Comparison of ENCODE assay signal across 32 cellular contexts in genomic region chr6:56073761-56074160, GRCh38.
DNase-seq lines count a peak whose midpoint lies in the region; TF ChIP-seq lines count a peak whose summit lies in the region.
"Had no signal": no experiment of that assay in that cellular context is flagged by ENCODE, and none has a peak within 500 bp of the region (broad histone marks: within the 10 kb centered on the region; RNA-seq: fewer than 3 reads in every experiment).

No MANE protein-coding gene starts in this region.

- no peaks in the 10 kb centered on the region for H3K27me3 ChIP-seq in breast epithelium
- H3K27me3 ChIP-seq in testis = no peaks in the 10 kb centered on the region
- H3K27me3 ChIP-seq: colonic mucosa, esophagus muscularis mucosa, MG63, ovary, suprapubic skin had no signal

- H3K9ac ChIP-seq in SK-N-MC (ENCODE audit: insufficient read length) = no peak overlapping the region

- TF ChIP-seq CTCF in MCF 10A (IDR thresholded peaks at IDR 0.05; ENCODE audit: unreplicated experiment) = no peak
- no peak for TF ChIP-seq CTCF in breast epithelium (IDR thresholded peaks at IDR 0.05)
- no peak for TF ChIP-seq CTCF in fibroblast of pulmonary artery (IDR thresholded peaks at IDR 0.05; ENCODE audit: low read length, missing control alignments)
- TF ChIP-seq CTCF in testis (IDR thresholded peaks at IDR 0.05) = no peak

- no peak for TF ChIP-seq POLR2A in breast epithelium (IDR thresholded peaks at IDR 0.05)
- no peak for TF ChIP-seq POLR2A in testis (IDR thresholded peaks at IDR 0.05)

- POLR2A ChIA-PET in MCF 10A (lab: Yijun Ruan, JAX) = interaction anchor here (0.6 kb wide), 1 partner anchor 16 kb away, joined by 3 read pairs; no protein-coding TSS in a partner anchor

- no peaks in the 10 kb centered on the region for H3K36me3 Mint-ChIP-seq in MCF 10A (ENCODE audit: insufficient read depth, unreplicated experiment)
- H3K36me3 Mint-ChIP-seq: natural killer cell treated with Interleukin-12 subunit alpha and Interleukin-12 subunit beta and Interleukin-15 and Interleukin-18, amount 100 ng/mL, for 72 hours; stimulated activated memory B cell treated with anti-CD40 and anti-IgM and Interleukin-4, amounts not matched to agents 10 μg/mL and 1 μg/mL and 100 μg/mL, for 72 hours had no signal

- H3K27me3 Mint-ChIP-seq in MCF 10A (ENCODE audit: insufficient read depth, unreplicated experiment) = no peaks in the 10 kb centered on the region
- H3K27me3 Mint-ChIP-seq: activated naive CD8-positive, alpha-beta T cell treated with anti-CD3 and anti-CD28 coated beads, Interleukin-2, amount 50 U/mL, for 24 hours; brain; natural killer cell treated with Interleukin-12 subunit alpha and Interleukin-12 subunit beta and Interleukin-15 and Interleukin-18, amount 100 ng/mL, for 72 hours; stimulated activated memory B cell treated with anti-CD40 and anti-IgM and Interleukin-4, amounts not matched to agents 10 μg/mL and 1 μg/mL and 100 μg/mL, for 72 hours had no signal

- no peak overlapping the region for H3K4me3 Mint-ChIP-seq in MCF 10A (ENCODE audit: unreplicated experiment)
- H3K4me3 Mint-ChIP-seq: activated naive CD8-positive, alpha-beta T cell treated with anti-CD3 and anti-CD28 coated beads, Interleukin-2, amount 50 U/mL, for 24 hours; brain; endodermal cell; natural killer cell treated with Interleukin-12 subunit alpha and Interleukin-12 subunit beta and Interleukin-15 and Interleukin-18, amount 100 ng/mL, for 72 hours; stimulated activated memory B cell treated with anti-CD40 and anti-IgM and Interleukin-4, amounts not matched to agents 10 μg/mL and 1 μg/mL and 100 μg/mL, for 72 hours had no signal

- H3K36me3 ChIP-seq in breast epithelium (no peaks in the 10 kb centered on the region), SK-N-MC (ENCODE audit: insufficient read depth, low read length) (peaks cover 51% of the 10 kb centered on the region), testis (ENCODE audit: low read depth, missing control alignments) (no peaks in the 10 kb centered on the region)
- H3K36me3 ChIP-seq: colonic mucosa, HAP-1, MG63, ovary, suprapubic skin, WERI-Rb-1 had no signal

- no peak for DNase-seq in MCF 10A (ENCODE audit: unreplicated experiment)
- DNase-seq in breast epithelium (ENCODE audit: low spot score in 2 of 2) = no peak
- no peak for DNase-seq in SK-N-MC (ENCODE audit: low read depth, low spot score)
- peak; percentile 35 for DNase-seq in fibroblast of pulmonary artery (ENCODE audit: low read depth)
- DNase-seq in testis = no peak
- no peak for DNase-seq in NCI-H774 (lab: John Stamatoyannopoulos, UW)
- no peak for DNase-seq in NCI-H1417 (lab: John Stamatoyannopoulos, UW)
- DNase-seq in NOMO-1 treated with dmso at 0.1 percent for 144 hours (lab: John Stamatoyannopoulos, UW; ENCODE audit: unreplicated experiment) = no peak
- DNase-seq: 8988T; activated CD4-positive, alpha-beta T cell treated with anti-CD3 and anti-CD28 coated beads for 48 hours; activated CD8-positive, alpha-beta memory T cell treated with anti-CD3 and anti-CD28 coated beads for 24 hours; activated naive CD8-positive, alpha-beta T cell treated with anti-CD3 and anti-CD28 coated beads, Interleukin-2, amount 50 U/mL, for 24 hours; activated T-cell treated with anti-CD3 and anti-CD28 coated beads, Interleukin-2, amount 50 U/mL, for 48 hours; Calu3; colonic mucosa; DND-41; endodermal cell; MG63; NCI-H2081; NCI-H226; NCI-H748 treated with DMSO at 0.1 percent for 48 hours; OCI-M1; ovary; retina; stimulated activated CD4-positive, alpha-beta T cell treated with anti-CD3 and anti-CD28 coated beads, Interleukin-4, amount 100 ng/mL, for 4 hours; WERI-Rb-1 had no signal

- peaks cover 13% of the 10 kb centered on the region for H3K9me3 Mint-ChIP-seq in MCF 10A (ENCODE audit: unreplicated experiment)

- no peaks in the 10 kb centered on the region for H3K9me3 ChIP-seq in breast epithelium
- H3K9me3 ChIP-seq in SK-N-MC (ENCODE audit: low read depth, low read length) = peaks cover 11% of the 10 kb centered on the region
- no peaks in the 10 kb centered on the region for H3K9me3 ChIP-seq in testis
- H3K9me3 ChIP-seq: colonic mucosa, esophagus muscularis mucosa, HAP-1, ovary, suprapubic skin had no signal

- CTCF ChIA-PET in MCF 10A (lab: Yijun Ruan, JAX) = no interaction called here

- no TSS peak for BruUV-seq in MCF 10A (replicated peaks; lab: Mats Ljungman, UMichigan)

- no peaks in the 10 kb centered on the region for H3K4me1 Mint-ChIP-seq in MCF 10A (ENCODE audit: insufficient read depth, unreplicated experiment)
- H3K4me1 Mint-ChIP-seq: activated naive CD8-positive, alpha-beta T cell treated with anti-CD3 and anti-CD28 coated beads, Interleukin-2, amount 50 U/mL, for 24 hours; brain; endodermal cell; stimulated activated memory B cell treated with anti-CD40 and anti-IgM and Interleukin-4, amounts not matched to agents 10 μg/mL and 1 μg/mL and 100 μg/mL, for 72 hours had no signal

- H3K4me3 ChIP-seq in breast epithelium (no peak overlapping the region), SK-N-MC (no peak overlapping the region), fibroblast of pulmonary artery (replicated peaks; ENCODE audit: low read depth, low read length) (no peak overlapping the region), testis (no peak overlapping the region)
- H3K4me3 ChIP-seq: colonic mucosa, esophagus muscularis mucosa, HAP-1, MG63, ovary, suprapubic skin had no signal

- H3K4me1 ChIP-seq in breast epithelium (no peaks in the 10 kb centered on the region), testis (peaks cover 9% of the 10 kb centered on the region)
- H3K4me1 ChIP-seq: colonic mucosa, esophagus muscularis mucosa, HAP-1, suprapubic skin had no signal

- intact Hi-C loops in MCF 10A (cut with micrococcal nuclease) (no loop called here), breast epithelium (cut with DNase I; ENCODE audit: low total_unique reads) (no loop called here), testis (cut with DNase I; ENCODE audit: low total_unique reads) (no loop called here)

- H3K27ac ChIP-seq in breast epithelium (no peak overlapping the region), SK-N-MC (0 out of 2 replicates have a peak overlapping the region, but pooled peaks have one; percentile 8), testis (peak overlapping the region; percentile 77)
- H3K27ac ChIP-seq: colonic mucosa, ovary, WERI-Rb-1 had no signal

- H3K27ac Mint-ChIP-seq in MCF 10A (ENCODE audit: low read depth, unreplicated experiment) = peak overlapping the region; percentile 42
- H3K27ac Mint-ChIP-seq: activated naive CD8-positive, alpha-beta T cell treated with anti-CD3 and anti-CD28 coated beads, Interleukin-2, amount 50 U/mL, for 24 hours; brain; endodermal cell; natural killer cell treated with Interleukin-12 subunit alpha and Interleukin-12 subunit beta and Interleukin-15 and Interleukin-18, amount 100 ng/mL, for 72 hours; stimulated activated memory B cell treated with anti-CD40 and anti-IgM and Interleukin-4, amounts not matched to agents 10 μg/mL and 1 μg/mL and 100 μg/mL, for 72 hours had no signal

Comparison
In these comparisons a context has a peak if more than half of its experiments do, and no peak if none do; other contexts are left out.
1. H3K27ac ChIP-seq: peak in SK-N-MC (single experiment) and testis (2 of 2); none in breast epithelium (0 of 2).